36 cellular contexts compared by ENCODE assay signal in the genomic region with DNA sequence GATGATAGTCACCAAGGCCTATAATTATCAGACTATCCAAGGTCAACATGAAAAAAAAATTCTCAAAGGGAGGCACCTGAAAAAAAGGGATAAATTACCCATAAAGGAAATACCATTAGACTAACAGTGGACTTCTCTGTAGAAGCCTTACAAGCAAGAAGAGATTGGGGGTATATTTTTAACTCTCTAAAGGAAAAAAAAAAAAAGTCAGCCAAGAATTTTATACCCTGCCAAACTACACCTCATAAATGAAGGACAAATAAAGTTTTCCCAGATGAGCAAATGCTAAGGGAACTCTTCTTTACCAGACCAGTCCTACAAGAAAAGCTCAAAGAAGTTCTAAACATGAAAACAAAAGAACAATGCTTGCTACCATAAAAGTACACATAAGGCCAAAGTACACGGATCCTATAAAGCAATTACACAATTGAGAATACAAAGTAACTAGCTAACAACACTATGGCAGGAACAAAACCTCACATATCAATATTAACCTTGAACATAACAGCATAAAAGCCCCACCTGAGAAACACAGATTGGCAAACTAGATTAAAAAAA.
"Had no signal": no experiment of that assay in that cellular context is flagged by ENCODE, and none has a peak within 500 bp of the region (broad histone marks: within the 10 kb centered on the region; RNA-seq: fewer than 3 reads in every experiment).

No MANE protein-coding gene starts in this region.

- H3K9me3 ChIP-seq: body of pancreas had no signal

- DNase-seq: activated B cell treated with CpG ODN at 0.5 μM for 24 hours; activated CD4-positive, alpha-beta T cell treated with anti-CD3 and anti-CD28 coated beads for 4 hours; activated CD4-positive, alpha-beta T cell treated with anti-CD3 and anti-CD28 coated beads, Interleukin-2, amount 50 U/mL, for 4 hours; activated CD4-positive, CD25-positive, alpha-beta regulatory T cell treated with anti-CD3 and anti-CD28 coated beads, Interleukin-2, amount 50 U/mL, for 72 hours; activated CD8-positive, alpha-beta T cell treated with anti-CD3 and anti-CD28 coated beads for 36 hours; activated gamma-delta T cell; activated naive CD4-positive, alpha-beta T cell treated with Interleukin-2 at 50 U/mL for 16 hours; activated naive CD8-positive, alpha-beta T cell treated with anti-CD3 and anti-CD28 coated beads, Interleukin-2, amount 10 ng/mL, durations not matched to agents 7 days and 5 days; activated T-cell treated with anti-CD3 and anti-CD28 coated beads, Interleukin-2, amount 50 U/mL, for 24 hours; adrenal gland; body of pancreas; NCI-H1092 treated with DMSO at 0.1 percent for 48 hours; NCI-H1417; NCI-H146; NCI-H187; NCI-H2029 treated with DMSO at 0.1 percent for 48 hours; NCI-H2107; NCI-H2171; NCI-H510A; NCI-H526; NCI-H748 treated with DMSO at 0.1 percent for 48 hours; PC-9; SIG-M5; SW 1271; T-helper 1 cell; T-helper 2 cell; T-helper 9 cell had no signal

- H3K9ac ChIP-seq: KMS-11 had no signal

- FAIRE-seq: astrocyte, RCC 7860 had no signal

- H3K27me3 ChIP-seq: adrenal gland, body of pancreas, breast epithelium had no signal

- H3K4me1 Mint-ChIP-seq: activated naive CD8-positive, alpha-beta T cell treated with anti-CD3 and anti-CD28 coated beads, Interleukin-2, amount 10 ng/mL, durations not matched to agents 7 days and 5 days had no signal

- H3K4me3 ChIP-seq: adrenal gland, body of pancreas, breast epithelium, PC-9 had no signal

- H3K36me3 ChIP-seq: adrenal gland, breast epithelium had no signal

- H3K27me3 Mint-ChIP-seq: activated B cell treated with CpG ODN at 0.5 μM for 24 hours; activated CD8-positive, alpha-beta T cell treated with anti-CD3 and anti-CD28 coated beads for 36 hours; activated naive CD4-positive, alpha-beta T cell treated with anti-CD3 and anti-CD28 coated beads, Interleukin-2, amount 50 U/mL, for 24 hours; activated naive CD8-positive, alpha-beta T cell treated with anti-CD3 and anti-CD28 coated beads, Interleukin-2, amount 10 ng/mL, durations not matched to agents 7 days and 5 days; activated T-cell treated with anti-CD3 and anti-CD28 coated beads, Interleukin-2, amount 50 U/mL, for 24 hours had no signal

- H3K27ac Mint-ChIP-seq: activated B cell treated with CpG ODN at 0.5 μM for 24 hours; activated CD8-positive, alpha-beta T cell treated with anti-CD3 and anti-CD28 coated beads for 36 hours; activated naive CD4-positive, alpha-beta T cell treated with anti-CD3 and anti-CD28 coated beads, Interleukin-2, amount 50 U/mL, for 24 hours; activated naive CD8-positive, alpha-beta T cell treated with anti-CD3 and anti-CD28 coated beads, Interleukin-2, amount 10 ng/mL, durations not matched to agents 7 days and 5 days; activated T-cell treated with anti-CD3 and anti-CD28 coated beads, Interleukin-2, amount 50 U/mL, for 24 hours; activated T-helper 2 cell treated with anti-CD3 and anti-CD28 coated beads, Interferon-gamma antibody, Interleukin-2, Interleukin-4, amounts not matched to agents 10 μg/mL and 5 μg/mL and 100 μg/mL, durations not matched to agents 14 hours and 24 hours and 36 hours had no signal

- ATAC-seq: activated CD8-positive, alpha-beta T cell treated with anti-CD3 and anti-CD28 coated beads for 36 hours; body of pancreas; Right ventricle myocardium inferior had no signal

- H3K4me2 ChIP-seq: KMS-11, PC-9 had no signal

- H3K27ac ChIP-seq: adrenal gland, body of pancreas, breast epithelium, KMS-11, PC-9, RWPE1, VCaP had no signal

- H2AFZ ChIP-seq: PC-9 had no signal

- H3K4me1 ChIP-seq: adrenal gland, body of pancreas, breast epithelium had no signal

- H3K4me3 Mint-ChIP-seq: activated B cell treated with CpG ODN at 0.5 μM for 24 hours; activated CD8-positive, alpha-beta T cell treated with anti-CD3 and anti-CD28 coated beads for 36 hours; activated naive CD4-positive, alpha-beta T cell treated with anti-CD3 and anti-CD28 coated beads, Interleukin-2, amount 50 U/mL, for 24 hours; activated naive CD8-positive, alpha-beta T cell treated with anti-CD3 and anti-CD28 coated beads, Interleukin-2, amount 10 ng/mL, durations not matched to agents 7 days and 5 days; activated T-cell treated with anti-CD3 and anti-CD28 coated beads, Interleukin-2, amount 50 U/mL, for 24 hours had no signal
